ENCODE assay signal across 2 cellular contexts in genomic region chr2:85342156-85342555, GRCh38.
TF ChIP-seq lines count a peak whose summit lies in the region.

No MANE protein-coding gene starts in this region.

TF ChIP-seq in HepG2, 621 proteins besides CTCF, POLR2A, EP300 and RAD21:
- TF ChIP-seq RBM22 (optimal IDR thresholded peaks at IDR 0.05; ENCODE audit: low read length), result peak; percentile 30
- no peak for TF ChIP-seq PRMT3 (CRISPR knock-in tag; IDR thresholded peaks at IDR 0.05; ENCODE audit: borderline replicate concordance, low read depth)
- TF ChIP-seq HDAC6 (IDR thresholded peaks at IDR 0.05; ENCODE audit: low read depth, low read length), result no peak
- no peak for TF ChIP-seq MEF2D (CRISPR knock-in tag; IDR thresholded peaks at IDR 0.05)
- TF ChIP-seq PAF1 (CRISPR knock-in tag; IDR thresholded peaks at IDR 0.05), result 0 out of 2 replicates have a peak, but pooled peaks have one; percentile 43
- TF ChIP-seq MATR3 (CRISPR knock-in tag; IDR thresholded peaks at IDR 0.05), result no peak
- TF ChIP-seq POLR2AphosphoS5 (IDR thresholded peaks at IDR 0.05; ENCODE audit: low read depth, low read length), result 0 out of 2 replicates have a peak, but pooled peaks have one; percentile 35
- TF ChIP-seq, protein P1, sequence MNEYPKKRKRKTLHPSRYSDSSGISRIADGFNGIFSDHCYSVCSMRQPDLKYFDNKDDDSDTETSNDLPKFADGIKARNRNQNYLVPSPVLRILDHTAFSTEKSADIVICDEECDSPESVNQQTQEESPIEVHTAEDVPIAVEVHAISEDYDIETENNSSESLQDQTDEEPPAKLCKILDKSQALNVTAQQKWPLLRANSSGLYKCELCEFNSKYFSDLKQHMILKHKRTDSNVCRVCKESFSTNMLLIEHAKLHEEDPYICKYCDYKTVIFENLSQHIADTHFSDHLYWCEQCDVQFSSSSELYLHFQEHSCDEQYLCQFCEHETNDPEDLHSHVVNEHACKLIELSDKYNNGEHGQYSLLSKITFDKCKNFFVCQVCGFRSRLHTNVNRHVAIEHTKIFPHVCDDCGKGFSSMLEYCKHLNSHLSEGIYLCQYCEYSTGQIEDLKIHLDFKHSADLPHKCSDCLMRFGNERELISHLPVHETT (CRISPR knock-in tag; conservative IDR thresholded peaks at IDR 0.05), result no peak

TF ChIP-seq in WTC11, 78 proteins besides CTCF, POLR2A, EP300 and RAD21:
- TF ChIP-seq FOXJ3 (CRISPR knock-in tag; IDR thresholded peaks at IDR 0.05; ENCODE audit: borderline replicate concordance) (no peak), SOX15 (CRISPR knock-in tag; IDR thresholded peaks at IDR 0.05) (no peak), FOXP1 (CRISPR knock-in tag; IDR thresholded peaks at IDR 0.05; ENCODE audit: borderline replicate concordance) (no peak), SMAD4 (CRISPR knock-in tag; IDR thresholded peaks at IDR 0.05) (no peak), GRHL2 (CRISPR knock-in tag; IDR thresholded peaks at IDR 0.05; ENCODE audit: insufficient replicate concordance, severe bottlenecking) (no peak), JAZF1 (CRISPR knock-in tag; IDR thresholded peaks at IDR 0.05) (no peak), ETV6 (CRISPR knock-in tag; IDR thresholded peaks at IDR 0.05) (no peak), RELA (CRISPR knock-in tag; IDR thresholded peaks at IDR 0.05; ENCODE audit: borderline replicate concordance) (no peak), ZNF138 (CRISPR knock-in tag; conservative IDR thresholded peaks at IDR 0.05) (no peak), ZBTB21 (CRISPR knock-in tag; IDR thresholded peaks at IDR 0.05; ENCODE audit: borderline replicate concordance) (no peak), MXD4 (CRISPR knock-in tag; IDR thresholded peaks at IDR 0.05; ENCODE audit: borderline replicate concordance) (no peak)
- TF ChIP-seq, protein P2, sequence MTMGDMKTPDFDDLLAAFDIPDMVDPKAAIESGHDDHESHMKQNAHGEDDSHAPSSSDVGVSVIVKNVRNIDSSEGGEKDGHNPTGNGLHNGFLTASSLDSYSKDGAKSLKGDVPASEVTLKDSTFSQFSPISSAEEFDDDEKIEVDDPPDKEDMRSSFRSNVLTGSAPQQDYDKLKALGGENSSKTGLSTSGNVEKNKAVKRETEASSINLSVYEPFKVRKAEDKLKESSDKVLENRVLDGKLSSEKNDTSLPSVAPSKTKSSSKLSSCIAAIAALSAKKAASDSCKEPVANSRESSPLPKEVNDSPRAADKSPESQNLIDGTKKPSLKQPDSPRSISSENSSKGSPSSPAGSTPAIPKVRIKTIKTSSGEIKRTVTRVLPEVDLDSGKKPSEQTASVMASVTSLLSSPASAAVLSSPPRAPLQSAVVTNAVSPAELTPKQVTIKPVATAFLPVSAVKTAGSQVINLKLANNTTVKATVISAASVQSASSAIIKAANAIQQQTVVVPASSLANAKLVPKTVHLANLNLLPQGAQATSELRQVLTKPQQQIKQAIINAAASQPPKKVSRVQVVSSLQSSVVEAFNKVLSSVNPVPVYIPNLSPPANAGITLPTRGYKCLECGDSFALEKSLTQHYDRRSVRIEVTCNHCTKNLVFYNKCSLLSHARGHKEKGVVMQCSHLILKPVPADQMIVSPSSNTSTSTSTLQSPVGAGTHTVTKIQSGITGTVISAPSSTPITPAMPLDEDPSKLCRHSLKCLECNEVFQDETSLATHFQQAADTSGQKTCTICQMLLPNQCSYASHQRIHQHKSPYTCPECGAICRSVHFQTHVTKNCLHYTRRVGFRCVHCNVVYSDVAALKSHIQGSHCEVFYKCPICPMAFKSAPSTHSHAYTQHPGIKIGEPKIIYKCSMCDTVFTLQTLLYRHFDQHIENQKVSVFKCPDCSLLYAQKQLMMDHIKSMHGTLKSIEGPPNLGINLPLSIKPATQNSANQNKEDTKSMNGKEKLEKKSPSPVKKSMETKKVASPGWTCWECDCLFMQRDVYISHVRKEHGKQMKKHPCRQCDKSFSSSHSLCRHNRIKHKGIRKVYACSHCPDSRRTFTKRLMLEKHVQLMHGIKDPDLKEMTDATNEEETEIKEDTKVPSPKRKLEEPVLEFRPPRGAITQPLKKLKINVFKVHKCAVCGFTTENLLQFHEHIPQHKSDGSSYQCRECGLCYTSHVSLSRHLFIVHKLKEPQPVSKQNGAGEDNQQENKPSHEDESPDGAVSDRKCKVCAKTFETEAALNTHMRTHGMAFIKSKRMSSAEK (CRISPR knock-in tag; IDR thresholded peaks at IDR 0.05; ENCODE audit: borderline replicate concordance), result no peak
